1 cellular context compared by ENCODE assay signal in the genomic region with DNA sequence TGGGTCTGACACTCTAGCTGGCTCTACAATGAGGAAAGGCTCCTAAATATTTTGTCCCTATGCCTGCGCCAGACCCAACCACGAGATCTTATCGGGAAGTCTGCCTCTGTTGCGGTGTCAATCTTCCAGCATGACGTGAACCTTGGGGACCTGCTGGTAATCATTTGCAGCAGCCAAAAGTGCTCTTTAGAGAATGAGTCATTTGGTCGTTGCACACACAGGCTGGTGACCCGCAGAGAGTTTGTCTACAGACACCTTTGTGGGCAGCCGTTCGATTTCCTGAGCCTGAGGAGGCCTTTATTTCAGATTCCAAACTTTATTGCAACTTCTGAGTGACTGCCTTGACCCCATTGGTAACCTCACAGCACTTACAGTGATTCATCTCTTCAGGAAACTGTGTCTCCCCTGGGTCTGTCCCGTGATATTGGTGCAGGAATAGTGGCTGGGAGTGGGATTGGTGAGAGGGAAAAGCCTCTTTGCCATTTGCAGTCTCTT.
TF ChIP-seq lines count a peak whose summit lies in the region.

No MANE protein-coding gene starts in this region.

TF ChIP-seq in K562, 482 proteins besides CTCF, POLR2A, EP300 and RAD21 (continued from another document):
- TF ChIP-seq, protein P1, sequence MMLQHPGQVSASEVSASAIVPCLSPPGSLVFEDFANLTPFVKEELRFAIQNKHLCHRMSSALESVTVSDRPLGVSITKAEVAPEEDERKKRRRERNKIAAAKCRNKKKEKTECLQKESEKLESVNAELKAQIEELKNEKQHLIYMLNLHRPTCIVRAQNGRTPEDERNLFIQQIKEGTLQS (IDR thresholded peaks at IDR 0.05), result peak; percentile 36; the same call in 1 of the 2 replicates
- TF ChIP-seq, protein P1 (CRISPR knock-in tag; conservative IDR thresholded peaks at IDR 0.05), result no peak
- TF ChIP-seq, protein P2, sequence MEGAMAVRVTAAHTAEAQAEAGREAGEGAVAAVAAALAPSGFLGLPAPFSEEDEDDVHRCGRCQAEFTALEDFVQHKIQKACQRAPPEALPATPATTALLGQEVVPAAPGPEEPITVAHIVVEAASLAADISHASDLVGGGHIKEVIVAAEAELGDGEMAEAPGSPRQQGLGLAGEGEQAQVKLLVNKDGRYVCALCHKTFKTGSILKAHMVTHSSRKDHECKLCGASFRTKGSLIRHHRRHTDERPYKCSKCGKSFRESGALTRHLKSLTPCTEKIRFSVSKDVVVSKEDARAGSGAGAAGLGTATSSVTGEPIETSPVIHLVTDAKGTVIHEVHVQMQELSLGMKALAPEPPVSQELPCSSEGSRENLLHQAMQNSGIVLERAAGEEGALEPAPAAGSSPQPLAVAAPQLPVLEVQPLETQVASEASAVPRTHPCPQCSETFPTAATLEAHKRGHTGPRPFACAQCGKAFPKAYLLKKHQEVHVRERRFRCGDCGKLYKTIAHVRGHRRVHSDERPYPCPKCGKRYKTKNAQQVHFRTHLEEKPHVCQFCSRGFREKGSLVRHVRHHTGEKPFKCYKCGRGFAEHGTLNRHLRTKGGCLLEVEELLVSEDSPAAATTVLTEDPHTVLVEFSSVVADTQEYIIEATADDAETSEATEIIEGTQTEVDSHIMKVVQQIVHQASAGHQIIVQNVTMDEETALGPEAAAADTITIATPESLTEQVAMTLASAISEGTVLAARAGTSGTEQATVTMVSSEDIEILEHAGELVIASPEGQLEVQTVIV (CRISPR knock-in tag; IDR thresholded peaks at IDR 0.05; ENCODE audit: borderline replicate concordance), result no peak
- TF ChIP-seq L3MBTL2 (IDR thresholded peaks at IDR 0.05), result no peak
- TF ChIP-seq EGR1 (conservative IDR thresholded peaks at IDR 0.05), result no peak
